ENCODE assay signal across 4 cellular contexts in the genomic region with DNA sequence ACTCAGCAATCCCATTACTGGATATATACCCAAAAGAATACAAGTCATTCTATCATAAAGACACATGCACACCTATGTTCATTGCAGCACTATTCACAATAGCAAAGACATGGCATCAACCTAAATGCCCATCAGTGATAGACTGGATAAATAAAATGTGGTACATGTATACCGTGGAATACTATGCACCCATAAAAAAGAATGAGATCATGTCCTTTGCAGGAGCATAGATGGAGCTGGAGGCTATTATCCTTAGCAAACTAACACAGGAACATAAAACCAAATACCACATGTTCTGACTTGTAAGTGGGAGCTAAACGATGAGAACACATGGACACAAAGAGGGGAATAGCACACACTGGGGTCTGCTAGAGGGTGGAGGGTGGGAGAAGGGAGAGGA. TPM values are rescaled to one million over a fixed set of nuclear protein-coding genes. Genes with fewer than 3 reads are reported as not detected.
"Had no signal": no experiment of that assay in that cellular context is flagged by ENCODE, and none has a peak within 500 bp of the region (broad histone marks: within the 10 kb centered on the region; RNA-seq: fewer than 3 reads in every experiment).

No MANE protein-coding gene starts in this region.

RNA-seq across cellular contexts. Expression of gene GAS2L2, which starts 49.7 kb away (rescaled TPM):
- total RNA-seq: LHCN-M2, M059J, NCI-H460 had no signal

RNA-seq across cellular contexts. Expression of gene C17orf50, which starts 57.4 kb away (rescaled TPM):
- total RNA-seq: LHCN-M2, M059J, MCF 10A, NCI-H460 had no signal
